In genomic region chr11:23502821-23503220, GRCh38 we compare ENCODE assay signal across 21 cellular contexts.
"Had no signal": no experiment of that assay in that cellular context is flagged by ENCODE, and none has a peak within 500 bp of the region (broad histone marks: within the 10 kb centered on the region; RNA-seq: fewer than 3 reads in every experiment).

No MANE protein-coding gene starts in this region.

- H3K4me3 ChIP-seq: coronary artery, esophagus squamous epithelium, heart left ventricle, mucosa of descending colon, transverse colon, vagina had no signal

- ATAC-seq: activated T-cell treated with anti-CD3 and anti-CD28 coated beads, Interleukin-2, amount 50 U/mL, for 4 hours; heart left ventricle; left cardiac atrium; mucosa of descending colon; sciatic nerve; stimulated activated memory B cell treated with anti-CD40 and anti-IgM and Interleukin-4, amounts not matched to agents 10 μg/mL and 1 μg/mL and 100 μg/mL, for 72 hours; T-cell had no signal

- DNase-seq: activated CD4-positive, alpha-beta T cell treated with anti-CD3 and anti-CD28 coated beads for 1 hour; activated CD4-positive, alpha-beta T cell treated with anti-CD3 and anti-CD28 coated beads, Interleukin-2, amount 50 U/mL, for 1 hour; activated naive CD4-positive, alpha-beta T cell; activated T-cell treated with anti-CD3 and anti-CD28 coated beads, Interleukin-2, amount 50 U/mL, for 4 hours; amygdala; endodermal cell; esophagus squamous epithelium; heart left ventricle; islet precursor cell; left cardiac atrium; mucosa of descending colon; nephron progenitor cell; nucleus accumbens; small intestine; stimulated activated CD4-positive, alpha-beta T cell treated with anti-CD3 and anti-CD28 coated beads, Interleukin-15, amount 100 ng/mL, for 24 hours; T-cell; transverse colon had no signal
